ENCODE assay signal across 8 cellular contexts in the genomic region with DNA sequence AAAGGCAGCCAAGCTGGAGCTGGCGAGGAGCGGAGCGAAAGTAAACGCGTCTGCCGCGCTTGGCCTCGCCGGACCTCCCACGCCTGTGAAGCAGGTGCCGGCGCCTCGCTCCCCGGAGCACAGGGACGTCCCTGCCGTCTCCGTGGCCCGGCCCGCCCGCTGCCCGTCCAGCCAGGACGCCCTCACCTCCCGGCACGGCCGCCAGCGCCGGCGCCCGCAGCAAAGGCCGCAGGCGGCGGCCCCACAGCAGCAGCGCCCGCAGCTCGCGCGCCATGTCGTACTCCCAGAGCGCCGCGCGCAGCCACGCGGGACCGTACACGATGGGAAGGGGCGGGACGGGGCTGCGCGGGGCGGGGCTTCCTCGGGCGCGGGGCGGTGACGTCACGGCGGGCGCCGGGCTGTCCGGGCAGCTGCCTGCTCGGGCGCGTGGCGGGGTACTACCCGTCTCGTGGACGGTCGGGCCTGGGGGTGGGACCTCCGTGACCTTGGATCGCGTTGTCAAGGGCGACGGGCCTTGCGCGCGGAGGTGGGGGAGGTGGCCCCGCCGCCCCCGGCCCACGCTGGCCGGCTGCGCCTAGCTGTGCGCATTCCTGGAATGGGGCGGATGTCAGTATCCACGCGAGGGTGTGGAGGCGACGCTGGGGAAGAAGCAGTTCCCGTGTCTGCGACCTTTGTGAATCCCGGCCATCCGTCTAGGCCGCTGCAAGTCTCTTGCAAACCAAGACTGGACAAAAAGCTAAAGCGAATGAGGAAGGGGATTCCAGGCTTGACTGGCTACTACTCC. TPM values are rescaled to one million over a fixed set of nuclear protein-coding genes. Genes with fewer than 3 reads are reported as not detected.
DNase-seq lines count a peak whose midpoint lies in the region; ATAC-seq and TF ChIP-seq lines count a peak whose summit lies in the region.

Gene TRAP1 (minus strand): TSS at position 290 of the 784 bp plus-strand sequence. CDS start 16 bp downstream, at position 274.

- H3K9ac ChIP-seq in NT2/D1 (ENCODE audit: insufficient read length, low read depth): peak within 1 kb of the TSS; percentile 85

- intact Hi-C loops in CD4-positive, alpha-beta memory T cell (cut with micrococcal nuclease): loop anchor here (1.0 kb wide), 1 partner anchor 163 kb away; the partner anchor contains the start of gene CREBBP

- peaks cover 21 to 42% (median 25%) of the 10 kb centered on the region in 4 donors for H3K4me1 Mint-ChIP-seq in CD4-positive, alpha-beta memory T cell
- peaks cover 27% of the 10 kb centered on the region for H3K4me1 Mint-ChIP-seq in endothelial cell (ENCODE audit: unreplicated experiment)

- peak within 1 kb of the TSS; percentile 86 to 95 (median 92) for H3K27ac Mint-ChIP-seq in CD4-positive, alpha-beta memory T cell
- H3K27ac Mint-ChIP-seq in endothelial cell (ENCODE audit: unreplicated experiment): peak within 1 kb of the TSS; percentile 70

- H3K4me3 Mint-ChIP-seq in CD4-positive, alpha-beta memory T cell: peak within 1 kb of the TSS; percentile 90 to 93 (median 91)
- H3K4me3 Mint-ChIP-seq in endothelial cell (ENCODE audit: unreplicated experiment): peak within 1 kb of the TSS; percentile 96

- CTCF ChIA-PET in CD4-positive, alpha-beta memory T cell (lab: Charles Lee; ENCODE audit: partially characterized antibody): interaction anchor here (1.2 kb wide), 2 partner anchors 161 to 567 kb away, joined by 3 read pairs; no protein-coding TSS in a partner anchor

- peaks cover 3% of the 10 kb centered on the region for H3K36me3 ChIP-seq in CD4-positive, alpha-beta memory T cell (ENCODE audit: insufficient read depth, low read length)
- peaks cover 26% of the 10 kb centered on the region for H3K36me3 ChIP-seq in NT2/D1 (ENCODE audit: insufficient read depth, insufficient read length, low read length)

- no peaks in the 10 kb centered on the region for H3K27me3 Mint-ChIP-seq in CD4-positive, alpha-beta memory T cell
- H3K27me3 Mint-ChIP-seq in endothelial cell (ENCODE audit: unreplicated experiment): peaks cover 7% of the 10 kb centered on the region

- peak within 1 kb of the TSS; percentile 78 to 79 for H3K4me3 ChIP-seq in CD4-positive, alpha-beta memory T cell (ENCODE audit: low read length in 2 of 2)
- peak within 1 kb of the TSS; percentile 96 for H3K4me3 ChIP-seq in HL-60 (replicated peaks; ENCODE audit: insufficient read depth, low read length)
- peak within 1 kb of the TSS; percentile 99 for H3K4me3 ChIP-seq in NT2/D1 (ENCODE audit: insufficient read length, low read depth)

- H3K36me3 Mint-ChIP-seq in CD4-positive, alpha-beta memory T cell: peaks cover 5 to 11% of the 10 kb centered on the region in 2 donors
- H3K36me3 Mint-ChIP-seq in endothelial cell (ENCODE audit: low read depth, unreplicated experiment): peaks cover 3% of the 10 kb centered on the region

- no peaks in the 10 kb centered on the region for H3K9me3 ChIP-seq in CD4-positive, alpha-beta memory T cell (ENCODE audit: control insufficient read depth in 1 of 2, low read length in 2 of 2)
- no peaks in the 10 kb centered on the region for H3K9me3 ChIP-seq in NT2/D1 (ENCODE audit: insufficient read depth, low read length)

- H3K27me3 ChIP-seq in CD4-positive, alpha-beta memory T cell (ENCODE audit: insufficient read depth, low read length): no peaks in the 10 kb centered on the region
- H3K27me3 ChIP-seq in HL-60 (ENCODE audit: insufficient read depth, poor library complexity, severe bottlenecking): no peaks in the 10 kb centered on the region
- no peaks in the 10 kb centered on the region for H3K27me3 ChIP-seq in NT2/D1 (ENCODE audit: insufficient read depth, insufficient read length)

- H3K27ac ChIP-seq in CD4-positive, alpha-beta memory T cell (ENCODE audit: low read depth, low read length): peak within 1 kb of the TSS; percentile 86
- peak within 1 kb of the TSS; percentile 89 for H3K27ac ChIP-seq in HL-60 (replicated peaks)

- ATAC-seq in GM19452 (IDR thresholded peaks at IDR 0.05; ENCODE audit: unreplicated experiment): peak; percentile 85

- peaks cover 0 to 2% (median 0%) of the 10 kb centered on the region in 8 donors for H3K9me3 Mint-ChIP-seq in CD4-positive, alpha-beta memory T cell
- H3K9me3 Mint-ChIP-seq in endothelial cell (ENCODE audit: unreplicated experiment): no peaks in the 10 kb centered on the region

- no peak for TF ChIP-seq CTCF in HL-60 (IDR thresholded peaks at IDR 0.05; ENCODE audit: insufficient read depth, low read length)
- no peak for TF ChIP-seq CTCF in endothelial cell (IDR thresholded peaks at IDR 0.05; ENCODE audit: unreplicated experiment)

- DNase-seq in CD4-positive, alpha-beta memory T cell: peak; percentile 87 to 90 (median 88)
- DNase-seq in HL-60 (ENCODE audit: low read depth in 1 of 2, low spot score in 1 of 2) (peak; percentile 81 to 91), NT2/D1 (ENCODE audit: low read depth, low spot score) (no peak), endothelial cell (ENCODE audit: low spot score) (peak; percentile 88), midbrain (lab: John Stamatoyannopoulos, UW) (peak; percentile 92)
- DNase-seq in activated CD8-positive, alpha-beta memory T cell treated with anti-CD3 and anti-CD28 coated beads, Interleukin-2, amount 50 U/mL, for 4 hours: peak; percentile 93
- DNase-seq in stimulated activated CD8-positive, alpha-beta memory T cell treated with anti-CD3 and anti-CD28 coated beads, Interleukin-15, amount 100 ng/mL, for 4 hours (ENCODE audit: low read depth in 2 of 2): peak; percentile 83 to 89

- H3K4me1 ChIP-seq in CD4-positive, alpha-beta memory T cell (ENCODE audit: insufficient read depth, low read length): peaks cover 22% of the 10 kb centered on the region
- H3K4me1 ChIP-seq in NT2/D1 (ENCODE audit: insufficient read depth, insufficient read length): peaks cover 26% of the 10 kb centered on the region

- POLR2A ChIA-PET in CD4-positive, alpha-beta memory T cell (lab: Charles Lee; ENCODE audit: partially characterized antibody): interaction anchor here (0.6 to 1.9 kb wide), 19 partner anchors 8 to 834 kb away, joined by 3 to 6 read pairs (median 4); partner anchors contain the start of genes CREBBP, FLYWCH2, ZNF174 and ZNF263

RNA-seq across cellular contexts. Expression of gene TRAP1, which starts in this region (rescaled TPM):
- 100 to 1,000 TPM; 101 to 111 TPM for total RNA-seq in CD4-positive, alpha-beta memory T cell
- polyA plus RNA-seq in CD4-positive, alpha-beta memory T cell: 10 to 100 TPM; 56.4 to 59.2 TPM
- total RNA-seq in endothelial cell (ENCODE audit: unreplicated experiment): 104 TPM
